10 cellular contexts compared by ENCODE assay signal in genomic region chr6:154478021-154478651, GRCh38. TPM values are rescaled to one million over a fixed set of nuclear protein-coding genes. Genes with fewer than 3 reads are reported as not detected.
DNase-seq lines count a peak whose midpoint lies in the region; ATAC-seq, FAIRE-seq and TF ChIP-seq lines count a peak whose summit lies in the region.
"Had no signal": no experiment of that assay in that cellular context is flagged by ENCODE, and none has a peak within 500 bp of the region (broad histone marks: within the 10 kb centered on the region; RNA-seq: fewer than 3 reads in every experiment).

No MANE protein-coding gene starts in this region.

- peak overlapping the region; percentile 39 for H4K8ac ChIP-seq in mesenchymal stem cell (ENCODE audit: low read length)

- BruUV-seq in K562 (replicated peaks; lab: Mats Ljungman, UMichigan): no TSS peak

- H4K20me1 ChIP-seq in K562 (replicated peaks; ENCODE audit: control insufficient read depth, insufficient read depth, low read length): peaks cover 4% of the 10 kb centered on the region

- peak; percentile 78 for DNase-seq in M059J (ENCODE audit: low read depth)
- DNase-seq in K562 (ENCODE audit: extremely low read depth in 1 of 4, low spot score in 3 of 4): no peak
- peak; percentile 58 for DNase-seq in mesenchymal stem cell
- DNase-seq in testis: peak; percentile 45
- no peak for DNase-seq in SIG-M5 treated with dmso at 0.1 percent for 504 hours (lab: John Stamatoyannopoulos, UW; ENCODE audit: unreplicated experiment)
- DNase-seq in posterior vena cava (ENCODE audit: low spot score): no peak
- DNase-seq: NCI-H226; stimulated activated CD8-positive, alpha-beta memory T cell treated with anti-CD3 and anti-CD28 coated beads, Interleukin-4, amount 100 ng/mL, for 48 hours had no signal

- 76% methylated on average over 11 of the region's 12 CpGs for WGBS in K562 (ENCODE audit: insufficient coverage, low coverage, missing lambda C conversion rate)
- 61% methylated on average over 12 of the region's 12 CpGs for WGBS in mesenchymal stem cell
- 47 to 63% methylated on average over 9 to 12 of the region's 12 CpGs for WGBS in testis, 2 donors

- H3K9me3 ChIP-seq in K562 (replicated peaks; ENCODE audit: control insufficient read depth, insufficient read depth, low read depth, low read length) (no peaks in the 10 kb centered on the region), mesenchymal stem cell (ENCODE audit: control insufficient read depth, low read length) (no peaks in the 10 kb centered on the region), testis (no peaks in the 10 kb centered on the region)
- H3K9me3 ChIP-seq: neutrophil had no signal

- H3K4me3 ChIP-seq in K562 (no peak overlapping the region), mesenchymal stem cell (ENCODE audit: insufficient read depth in 1 of 2, low read depth in 1 of 2, low read length in 2 of 2) (no peak overlapping the region), testis (no peak overlapping the region)

- H3K4ac ChIP-seq in mesenchymal stem cell (ENCODE audit: low read depth in 1 of 2, low read length in 2 of 2): peak overlapping the region in 1 of 2 experiments; percentile 14

- no peaks in the 10 kb centered on the region for H3K79me1 ChIP-seq in mesenchymal stem cell (replicated peaks; ENCODE audit: low read length, poor library complexity, severe bottlenecking)

- H3K27me3 ChIP-seq in K562 (ENCODE audit: control insufficient read depth in 2 of 2, insufficient read depth in 2 of 2, low read length in 2 of 2): no peaks in the 10 kb centered on the region
- no peaks in the 10 kb centered on the region for H3K27me3 ChIP-seq in mesenchymal stem cell (ENCODE audit: control insufficient read depth in 1 of 2, insufficient read depth in 1 of 2, low read length in 2 of 2)
- no peaks in the 10 kb centered on the region for H3K27me3 ChIP-seq in testis
- H3K27me3 ChIP-seq: neutrophil had no signal

- H2BK120ac ChIP-seq in mesenchymal stem cell (ENCODE audit: low read depth, low read length): no peak overlapping the region

- no peak for FAIRE-seq in K562 (lab: Jason Lieb, UNC)

- H3K79me2 ChIP-seq in K562 (ENCODE audit: control insufficient read depth, insufficient read depth, low read length): peaks cover 73% of the 10 kb centered on the region

- H2AFZ ChIP-seq in K562 (ENCODE audit: low read depth, low read length): no peak overlapping the region
- H2AFZ ChIP-seq in mesenchymal stem cell (ENCODE audit: low read depth, low read length): no peak overlapping the region

- H3K4me2 ChIP-seq in K562 (ENCODE audit: insufficient read depth, low read length) (no peak overlapping the region), mesenchymal stem cell (ENCODE audit: low read length, poor library complexity, severe bottlenecking) (no peak overlapping the region)

- CTCF ChIA-PET in K562 (lab: Yijun Ruan, JAX; ENCODE audit: low intra/inter-chr PET ratio): no interaction called here

- H3K9ac ChIP-seq in K562 (ENCODE audit: insufficient read depth in 1 of 2, low read depth in 2 of 2, low read length in 2 of 2) (peak overlapping the region in 1 of 2 experiments; percentile 47; a peak in 2 of 4 replicates), mesenchymal stem cell (ENCODE audit: low read length) (peak overlapping the region; percentile 76)

- peak overlapping the region; percentile 21 for H2AK5ac ChIP-seq in mesenchymal stem cell (ENCODE audit: low read length, severe bottlenecking)

- no peak overlapping the region for H2BK5ac ChIP-seq in mesenchymal stem cell (ENCODE audit: low read depth, low read length, poor library complexity, severe bottlenecking)

- TF ChIP-seq RAD21 in K562 (CRISPR knock-in tag; conservative IDR thresholded peaks at IDR 0.05 in 1 of 2, IDR thresholded peaks at IDR 0.05 in 1 of 2): no peak

- POLR2A ChIA-PET in K562 (lab: Yijun Ruan, JAX): interaction anchor here (0.5 to 1.1 kb wide), 5 partner anchors 14 to 1495 kb away, joined by 3 to 6 read pairs (median 3); partner anchors contain the start of gene FBXO5

- H3K9me1 ChIP-seq in K562 (ENCODE audit: control insufficient read depth, insufficient read depth, low read length): peaks cover 3% of the 10 kb centered on the region

- ATAC-seq in K562 (peak; percentile 21), HG02678 (IDR thresholded peaks at IDR 0.05; ENCODE audit: unreplicated experiment) (no peak)

- H3K36me3 ChIP-seq in K562 (ENCODE audit: control insufficient read depth, insufficient read depth, low read length): no peaks in the 10 kb centered on the region
- H3K36me3 ChIP-seq in mesenchymal stem cell (ENCODE audit: control insufficient read depth in 1 of 2, insufficient read depth in 2 of 2, low read depth in 1 of 2, low read length in 2 of 2): no peaks in the 10 kb centered on the region
- no peaks in the 10 kb centered on the region for H3K36me3 ChIP-seq in testis (ENCODE audit: low read depth, missing control alignments)
- H3K36me3 ChIP-seq: neutrophil had no signal

- no peak for TF ChIP-seq EP300 in K562 (IDR thresholded peaks at IDR 0.05; ENCODE audit: low read length)

- H3K4me1 ChIP-seq in K562 (replicated peaks in 1 of 2; ENCODE audit: control insufficient read depth in 2 of 2, insufficient read depth in 2 of 2, low read length in 2 of 2): peaks cover 9 to 10% of the 10 kb centered on the region in 2 experiments; a peak in 3 of 5 replicates
- peaks cover 33% of the 10 kb centered on the region for H3K4me1 ChIP-seq in mesenchymal stem cell (ENCODE audit: control insufficient read depth, insufficient read depth, low read depth, low read length)
- peaks cover 35% of the 10 kb centered on the region for H3K4me1 ChIP-seq in testis

- H3K23ac ChIP-seq in mesenchymal stem cell (ENCODE audit: low read length in 2 of 2): peak overlapping the region in 1 of 2 experiments; percentile 78

- H4K91ac ChIP-seq in mesenchymal stem cell (ENCODE audit: low read length): peak overlapping the region; percentile 2

- H2BK12ac ChIP-seq in mesenchymal stem cell (ENCODE audit: low read length in 2 of 2): peak overlapping the region in 1 of 2 experiments; percentile 80

- H3K14ac ChIP-seq in mesenchymal stem cell (ENCODE audit: low read length in 2 of 2): peak overlapping the region in 1 of 2 experiments; percentile 36

- intact Hi-C loops in K562 (cut with micrococcal nuclease): no loop called here
- intact Hi-C loops in testis (cut with DNase I; ENCODE audit: low total_unique reads): no loop called here
- intact Hi-C loops in posterior vena cava (cut with DNase I): no loop called here

- H3K18ac ChIP-seq in mesenchymal stem cell (ENCODE audit: low read depth in 1 of 2, low read length in 2 of 2): peak overlapping the region; percentile 23 to 44

- in situ Hi-C loops in K562 (cut with MboI): no loop called here

- TF ChIP-seq POLR2A in K562 (conservative IDR thresholded peaks at IDR 0.05) (no peak), testis (IDR thresholded peaks at IDR 0.05) (no peak)

- H3K27ac ChIP-seq in K562 (ENCODE audit: extremely low read depth, low read depth, low read length) (no peak overlapping the region), mesenchymal stem cell (ENCODE audit: low read length, poor library complexity, severe bottlenecking) (peak overlapping the region; percentile 97), testis (peak overlapping the region; percentile 34 to 53)
- H3K27ac ChIP-seq: neutrophil had no signal

- TF ChIP-seq CTCF in K562 (IDR thresholded peaks at IDR 0.05 in 2 of 3, conservative IDR thresholded peaks at IDR 0.05 in 1 of 3; ENCODE audit: insufficient read depth in 2 of 3, low read depth in 1 of 3, low read length in 3 of 3): no peak
- no peak for TF ChIP-seq CTCF in testis (IDR thresholded peaks at IDR 0.05)

- peak overlapping the region; percentile 6 for H2BK15ac ChIP-seq in mesenchymal stem cell (ENCODE audit: low read depth, poor library complexity, severe bottlenecking)

TF ChIP-seq in K562, 482 proteins besides CTCF, POLR2A, EP300 and RAD21 (continues in another document):
- 0 out of 2 replicates have a peak, but pooled peaks have one; percentile 10 for TF ChIP-seq RFX1 (IDR thresholded peaks at IDR 0.05)

RNA-seq across cellular contexts. Expression of gene CNKSR3, which starts 32.3 kb away (rescaled TPM):
- 9.9 and 19.4 TPM in 2 replicates for total RNA-seq in M059J (2014; rRNA removed; shearing (Covaris generic))
- 10.5 and 14.3 TPM in 2 replicates for total RNA-seq in K562 (2011; cell fraction: chromatin; rRNA removed; ENCODE audit: low replicate concordance)
- total RNA-seq in K562 (2011; cell fraction: nucleolus; rRNA removed): 4.2 and 4.6 TPM in 2 replicates
- total RNA-seq in K562 (2011; cell fraction: nucleoplasm; rRNA removed): 7.0 and 15.1 TPM in 2 replicates
- 6.7 and 11.6 TPM in 2 replicates for total RNA-seq in K562 (2014; rRNA removed)
- total RNA-seq in K562 (2014; rRNA removed; fragmentation: Illumina TruSeq; extraction: Trizol): 19.4 and 20.6 TPM in 2 replicates
- total RNA-seq in K562 (2015; rRNA removed; fragmentation: Illumina TruSeq; extraction: Trizol): 17.4 and 18.6 TPM in 2 replicates
- total RNA-seq in K562 (2021): 25.7 and 27.9 TPM in 2 replicates
- 7.1 and 8.1 TPM in 2 replicates for polyA plus RNA-seq in K562 (2011; rRNA removed)
- 4.9 and 5.0 TPM in 2 replicates for polyA plus RNA-seq in K562 (2011; cell fraction: cytosol; rRNA removed)
- polyA plus RNA-seq in K562 (2011; cell fraction: nucleus; rRNA removed): 5.8 and 8.4 TPM in 2 replicates
- 5.2 and 13.5 TPM in 2 replicates for polyA plus RNA-seq in K562 (2012)
- polyA plus RNA-seq in K562 (2014; fragmentation: Illumina TruSeq; extraction: Trizol): 24.2 and 29.6 TPM in 2 replicates
- 1 to 10 TPM; 4.5 to 5.3 TPM for polyA plus RNA-seq in K562 (2014; fragmentation: Nextera tagmentation; extraction: Ambion mirVana)
- polyA plus RNA-seq in K562 (2014; rRNA removed): 9.5 and 9.7 TPM in 2 replicates
- 11.9 and 12.1 TPM in 2 replicates for polyA minus RNA-seq in K562 (2011; rRNA and poly(A)+ RNA removed)
- 5.2 and 6.2 TPM in 2 replicates for polyA minus RNA-seq in K562 (2011; cell fraction: cytosol; rRNA and poly(A)+ RNA removed)
- 3.0 and 5.4 TPM in 2 replicates for polyA minus RNA-seq in K562 (2011; cell fraction: nucleus; rRNA and poly(A)+ RNA removed)
- polyA plus RNA-seq in mesenchymal stem cell (2013, experiment 1 of 2): 5.2 TPM
- 5.6 TPM for polyA plus RNA-seq in mesenchymal stem cell (2013, experiment 2 of 2)
- 10 to 100 TPM; 26.0 to 28.7 TPM for total RNA-seq in testis
- 26.0 TPM for polyA plus RNA-seq in testis (ENCODE audit: insufficient read depth, low read depth, low replicate concordance)
- total RNA-seq in posterior vena cava: 10 to 100 TPM; 13.0 to 14.3 TPM

Comparison
In these comparisons a context has a peak if more than half of its experiments do, and no peak if none do; other contexts are left out.
1. DNase-seq: peak in M059J (single experiment), mesenchymal stem cell (single experiment) and testis (single experiment); none in K562 (0 of 4), SIG-M5 treated with dmso at 0.1 percent for 504 hours (single experiment) and posterior vena cava (single experiment).